19 cellular contexts compared by ENCODE assay signal in genomic region chr2:172549131-172549530, GRCh38. TPM values are rescaled to one million over a fixed set of nuclear protein-coding genes. Genes with fewer than 3 reads are reported as not detected.
DNase-seq lines count a peak whose midpoint lies in the region; ATAC-seq and TF ChIP-seq lines count a peak whose summit lies in the region.
"Had no signal": no experiment of that assay in that cellular context is flagged by ENCODE, and none has a peak within 500 bp of the region (broad histone marks: within the 10 kb centered on the region; RNA-seq: fewer than 3 reads in every experiment).

No MANE protein-coding gene starts in this region.

- no peaks in the 10 kb centered on the region for H3K27me3 ChIP-seq in cardiac muscle cell
- no peaks in the 10 kb centered on the region for H3K27me3 ChIP-seq in iPS-18a (ENCODE audit: control insufficient read depth, insufficient read depth, low read length)
- no peaks in the 10 kb centered on the region for H3K27me3 ChIP-seq in ovary
- H3K27me3 ChIP-seq: BLaER1 treated with 17β-estradiol and CSF1 and Interleukin-3, amounts not matched to agents 10 nM and 100 nM had no signal

- no peak for TF ChIP-seq POLR2A in ovary (IDR thresholded peaks at IDR 0.05)

- H3K4me3 Mint-ChIP-seq in WTC11 (peak overlapping the region; percentile 33), type B pancreatic cell (no peak overlapping the region)
- H3K4me3 Mint-ChIP-seq: B cell, HFFc6 had no signal

- no peaks in the 10 kb centered on the region for H3K9me3 ChIP-seq in cardiac muscle cell (ENCODE audit: low read depth)
- H3K9me3 ChIP-seq in iPS-18a (ENCODE audit: control insufficient read depth, low read depth, low read length) = peaks cover 17% of the 10 kb centered on the region
- peaks cover 0 to 4% of the 10 kb centered on the region in 2 donors for H3K9me3 ChIP-seq in ovary

- H3K4me1 Mint-ChIP-seq in WTC11 = peaks cover 68% of the 10 kb centered on the region
- peaks cover 10% of the 10 kb centered on the region for H3K4me1 Mint-ChIP-seq in type B pancreatic cell (ENCODE audit: unreplicated experiment)

- H3K27ac ChIP-seq in cardiac muscle cell (peak overlapping the region; percentile 94), iPS-18a (ENCODE audit: low read length) (peak overlapping the region; percentile 4), ovary (no peak overlapping the region)
- H3K27ac ChIP-seq: BLaER1 treated with 17β-estradiol and CSF1 and Interleukin-3, amounts not matched to agents 10 nM and 100 nM; KMS-11 had no signal

- WGBS in ovary, 3 donors = 94 to 100% (median 98%) methylated on average over 1 of the region's 1 CpG

- H3K27ac Mint-ChIP-seq in WTC11 (peak overlapping the region; percentile 96), type B pancreatic cell (peak overlapping the region; percentile 27)
- H3K27ac Mint-ChIP-seq: B cell; CD8-positive, alpha-beta memory T cell; HFFc6 had no signal

- H3K4me3 ChIP-seq in cardiac muscle cell (no peak overlapping the region), iPS-18a (ENCODE audit: low read length) (no peak overlapping the region), ovary (no peak overlapping the region)

- H3K27me3 Mint-ChIP-seq in WTC11 (ENCODE audit: low read depth) (peaks cover 9% of the 10 kb centered on the region), type B pancreatic cell (no peaks in the 10 kb centered on the region)
- H3K27me3 Mint-ChIP-seq: B cell; CD8-positive, alpha-beta memory T cell had no signal

- intact Hi-C loops in left ventricle myocardium superior (cut with micrococcal nuclease) = no loop called here
- intact Hi-C loops in ovary (cut with DNase I) = no loop called here

- peaks cover 37% of the 10 kb centered on the region for H3K9me3 Mint-ChIP-seq in WTC11
- peaks cover 5% of the 10 kb centered on the region for H3K9me3 Mint-ChIP-seq in type B pancreatic cell

- H3K9ac ChIP-seq in iPS-18a (ENCODE audit: low read length) = no peak overlapping the region
- H3K9ac ChIP-seq: BLaER1 treated with 17β-estradiol and CSF1 and Interleukin-3, amounts not matched to agents 10 nM and 100 nM; KMS-11 had no signal

- TF ChIP-seq CTCF in cardiac muscle cell (IDR thresholded peaks at IDR 0.05; ENCODE audit: low read depth, low read length) (no peak), WTC11 (IDR thresholded peaks at IDR 0.05) (no peak), type B pancreatic cell (conservative IDR thresholded peaks at IDR 0.05) (no peak), ovary (IDR thresholded peaks at IDR 0.05) (no peak)

- CTCF ChIA-PET in WTC11 (lab: Charles Lee) = no interaction called here

- TF ChIP-seq EP300 in ovary (IDR thresholded peaks at IDR 0.05) = no peak

- no peak for DNase-seq in cardiac muscle cell (ENCODE audit: low read depth in 1 of 2, low spot score in 1 of 2)
- no peak for DNase-seq in left ventricle myocardium superior
- no peak for DNase-seq in WTC11 (ENCODE audit: low spot score)
- no peak for DNase-seq in type B pancreatic cell (ENCODE audit: extremely low spot score, unreplicated experiment)
- DNase-seq in NOMO-1 treated with DMSO at 0.1 percent for 48 hours (lab: John Stamatoyannopoulos, UW; ENCODE audit: unreplicated experiment) = no peak
- DNase-seq in ovary = no peak
- DNase-seq: 8988T, COR-L47, DMS 273 treated with DMSO at 0.1 percent for 48 hours, DMS53, GOT3, HFFc6 had no signal

- H3K4me1 ChIP-seq in cardiac muscle cell (ENCODE audit: low read depth) (peaks cover 40% of the 10 kb centered on the region), iPS-18a (ENCODE audit: control insufficient read depth, low read depth, low read length) (peaks cover 53% of the 10 kb centered on the region), ovary (ENCODE audit: insufficient read depth) (no peaks in the 10 kb centered on the region)

- no peak for ATAC-seq in left ventricle myocardium superior
- no peak for ATAC-seq in WTC11
- ATAC-seq in GM21786 (IDR thresholded peaks at IDR 0.05; ENCODE audit: unreplicated experiment) = no peak
- ATAC-seq: HCT116 had no signal

- POLR2A ChIA-PET in WTC11 (lab: Charles Lee) = no interaction called here

- H3K36me3 ChIP-seq in cardiac muscle cell (no peaks in the 10 kb centered on the region), iPS-18a (ENCODE audit: control insufficient read depth, low read depth, low read length) (no peaks in the 10 kb centered on the region), ovary (no peaks in the 10 kb centered on the region)

- H3K36me3 Mint-ChIP-seq in WTC11 (peaks cover 62% of the 10 kb centered on the region), type B pancreatic cell (no peaks in the 10 kb centered on the region)

TF ChIP-seq in WTC11, 78 proteins besides CTCF, POLR2A, EP300 and RAD21 (continues in another document):
- TF ChIP-seq RELA (CRISPR knock-in tag; IDR thresholded peaks at IDR 0.05; ENCODE audit: borderline replicate concordance) (no peak), SMAD4 (CRISPR knock-in tag; IDR thresholded peaks at IDR 0.05) (no peak), FOXK1 (CRISPR knock-in tag; IDR thresholded peaks at IDR 0.05) (no peak), NR1H2 (CRISPR knock-in tag; IDR thresholded peaks at IDR 0.05) (no peak), USF1 (CRISPR knock-in tag; IDR thresholded peaks at IDR 0.05) (no peak), ZNF512 (CRISPR knock-in tag; IDR thresholded peaks at IDR 0.05; ENCODE audit: borderline replicate concordance) (no peak), GTF2I (CRISPR knock-in tag; conservative IDR thresholded peaks at IDR 0.05) (no peak), E2F4 (CRISPR knock-in tag; IDR thresholded peaks at IDR 0.05; ENCODE audit: borderline replicate concordance, low read depth) (no peak), EMX1 (CRISPR knock-in tag; IDR thresholded peaks at IDR 0.05) (no peak), ATF3 (CRISPR knock-in tag; conservative IDR thresholded peaks at IDR 0.05) (no peak), STAT6 (CRISPR knock-in tag; conservative IDR thresholded peaks at IDR 0.05; ENCODE audit: low read depth) (no peak), RORB (CRISPR knock-in tag; IDR thresholded peaks at IDR 0.05) (no peak)

RNA-seq across cellular contexts. Expression of gene PDK1, which starts 6.8 kb away (rescaled TPM):
- total RNA-seq in cardiac muscle cell = 619 and 1,005 TPM in 2 replicates
- polyA plus RNA-seq in cardiac muscle cell = 383 and 432 TPM in 2 replicates
- 58.3 TPM for total RNA-seq in left ventricle myocardium superior
- 22.9 to 31.6 TPM (median 30.5 TPM) in 3 replicates for total RNA-seq in WTC11 (2021)
- total RNA-seq in type B pancreatic cell (ENCODE audit: low replicate concordance) = 10.5 and 11.5 TPM in 2 replicates
- total RNA-seq in ovary = 10 to 100 TPM; 20.0 to 53.0 (median 31.0) TPM
- 10 to 100 TPM in 1 of 2 donors, 1 to 10 TPM in 1; 5.1 to 11.2 TPM for polyA plus RNA-seq in ovary

Comparison
In these comparisons a context has a peak if more than half of its experiments do, and no peak if none do; other contexts are left out.
1. RNA of gene PDK1, which starts 6.8 kb away (total RNA-seq): 619 to 1,005 TPM in cardiac muscle cell; 58.3 TPM in left ventricle myocardium superior (single experiment), 20.0 to 53.0 TPM in ovary, 22.9 to 31.6 TPM in WTC11 and 10.5 to 11.5 TPM in type B pancreatic cell; every median in the first group is over 10 times any median in the second.
2. H3K27ac ChIP-seq: peak in cardiac muscle cell (single experiment) and iPS-18a (single experiment); none in ovary (0 of 2).